ENCODE assay signal across 8 cellular contexts in the genomic region with DNA sequence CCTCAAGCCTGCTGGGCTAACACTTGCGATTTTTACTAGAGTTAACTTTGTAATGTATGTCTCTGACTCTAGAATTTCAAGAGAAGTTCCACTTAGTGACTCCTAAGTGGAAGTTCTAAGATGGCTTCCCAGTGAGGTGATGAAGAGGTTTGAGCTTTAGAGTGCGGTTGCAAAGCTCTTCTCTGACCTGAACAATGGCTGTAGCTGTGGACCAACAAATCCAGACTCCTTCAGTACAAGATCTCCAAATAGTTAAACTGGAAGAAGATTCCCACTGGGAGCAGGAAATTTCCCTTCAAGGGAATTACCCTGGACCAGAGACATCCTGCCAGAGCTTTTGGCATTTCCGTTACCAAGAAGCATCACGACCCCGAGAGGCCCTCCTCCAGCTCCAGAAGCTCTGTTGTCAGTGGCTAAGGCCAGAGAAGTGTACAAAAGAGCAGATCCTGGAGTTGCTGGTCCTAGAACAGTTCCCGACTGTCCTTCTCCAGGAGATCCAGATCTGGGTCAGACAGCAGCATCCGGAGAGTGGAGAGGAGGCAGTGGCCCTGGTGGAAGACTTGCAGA. TPM values are rescaled to one million over a fixed set of nuclear protein-coding genes. Genes with fewer than 3 reads are reported as not detected.
DNase-seq lines count a peak whose midpoint lies in the region; ATAC-seq, FAIRE-seq and TF ChIP-seq lines count a peak whose summit lies in the region.

No MANE protein-coding gene starts in this region.

- no peak for FAIRE-seq in GM12892 (lab: Jason Lieb, UNC)

- ATAC-seq in left cardiac atrium (no peak), right lobe of liver (no peak), HG03469 (IDR thresholded peaks at IDR 0.05; ENCODE audit: unreplicated experiment) (no peak), GM18858 (IDR thresholded peaks at IDR 0.05; ENCODE audit: unreplicated experiment) (no peak)

- no peaks in the 10 kb centered on the region for H3K9me3 ChIP-seq in left ventricle myocardium inferior (replicated peaks)
- no peaks in the 10 kb centered on the region for H3K9me3 ChIP-seq in adipocyte (ENCODE audit: control insufficient read depth, low read length)
- H3K9me3 ChIP-seq in right lobe of liver: no peaks in the 10 kb centered on the region

- H3K4me1 Mint-ChIP-seq in type B pancreatic cell (ENCODE audit: unreplicated experiment): peaks cover 21% of the 10 kb centered on the region

- peaks cover 11% of the 10 kb centered on the region for H3K27me3 Mint-ChIP-seq in type B pancreatic cell

- peak overlapping the region; percentile 99 for H3K4me3 Mint-ChIP-seq in type B pancreatic cell

- H3K36me3 Mint-ChIP-seq in type B pancreatic cell: peaks cover 11% of the 10 kb centered on the region

- peaks cover 4% of the 10 kb centered on the region for H3K9me3 Mint-ChIP-seq in type B pancreatic cell

- H3K9ac ChIP-seq in adipocyte (ENCODE audit: low read length): peak overlapping the region; percentile 93

- H3K27me3 ChIP-seq in left ventricle myocardium inferior (ENCODE audit: low read depth) (no peaks in the 10 kb centered on the region), adipocyte (replicated peaks; ENCODE audit: control insufficient read depth, insufficient read depth, low read length) (no peaks in the 10 kb centered on the region), right lobe of liver (no peaks in the 10 kb centered on the region)

- H3K27ac ChIP-seq in left ventricle myocardium inferior (replicated peaks) (peak overlapping the region; percentile 99), right lobe of liver (peak overlapping the region; percentile 66 to 97 (median 95))

- no peak for TF ChIP-seq POLR2A in right lobe of liver (IDR thresholded peaks at IDR 0.05)
- no peak; the same call in 1 of the 2 replicates for TF ChIP-seq POLR2A in GM12892 (IDR thresholded peaks at IDR 0.05; ENCODE audit: low read depth, low read length)

- H3K4me1 ChIP-seq in left ventricle myocardium inferior (peaks cover 65% of the 10 kb centered on the region), adipocyte (ENCODE audit: control insufficient read depth, insufficient read depth, low read length) (peaks cover 26% of the 10 kb centered on the region), right lobe of liver (peaks cover 0 to 34% (median 7%) of the 10 kb centered on the region in 4 donors)

- H3K27ac Mint-ChIP-seq in type B pancreatic cell: peak overlapping the region; percentile 88

- DNase-seq in left ventricle myocardium inferior (no peak), left cardiac atrium (no peak), adipocyte (ENCODE audit: low read depth) (peak; percentile 16), right lobe of liver (no peak), type B pancreatic cell (ENCODE audit: extremely low spot score, unreplicated experiment) (no peak), GM12892 (ENCODE audit: insufficient read length) (no peak)

- H3K4me3 ChIP-seq in left ventricle myocardium inferior (peak overlapping the region; percentile 83), adipocyte (ENCODE audit: low read length) (peak overlapping the region; percentile 88), right lobe of liver (peak overlapping the region; percentile 57 to 64 (median 64))

- peaks cover 9% of the 10 kb centered on the region for H3K36me3 ChIP-seq in left ventricle myocardium inferior
- no peaks in the 10 kb centered on the region for H3K36me3 ChIP-seq in adipocyte (ENCODE audit: control insufficient read depth, insufficient read depth, low read length, severe bottlenecking)
- no peaks in the 10 kb centered on the region for H3K36me3 ChIP-seq in right lobe of liver

- TF ChIP-seq CTCF in left ventricle myocardium inferior (IDR thresholded peaks at IDR 0.05; ENCODE audit: borderline replicate concordance): no peak
- no peak for TF ChIP-seq CTCF in right lobe of liver (IDR thresholded peaks at IDR 0.05)
- no peak for TF ChIP-seq CTCF in type B pancreatic cell (conservative IDR thresholded peaks at IDR 0.05)

- intact Hi-C loops in left ventricle myocardium inferior (cut with micrococcal nuclease) (no loop called here), left cardiac atrium (cut with DNase I) (no loop called here), right lobe of liver (cut with DNase I) (no loop called here)

- 11% methylated on average over 5 of the region's 7 CpGs for WGBS in right lobe of liver (ENCODE audit: insufficient coverage, low coverage, low lambda C conversion rate, missing lambda C conversion rate)

RNA-seq across cellular contexts. Expression of gene WDR73, which starts 22.3 kb away (rescaled TPM):
- total RNA-seq in left ventricle myocardium inferior: 14.7 TPM
- total RNA-seq in left cardiac atrium: 10 to 100 TPM; 13.0 to 14.7 TPM
- 10 to 100 TPM in 1 of 6 experiments, 1 to 10 TPM in 5; 6.3 to 11.1 (median 8.1) TPM for total RNA-seq in right lobe of liver
- total RNA-seq in type B pancreatic cell (ENCODE audit: low replicate concordance): 42.9 and 51.8 TPM in 2 replicates
- 15.7 TPM for polyA plus RNA-seq in GM12892 (2012; ENCODE audit: missing spikeins)

RNA-seq across cellular contexts. Expression of gene NMB, which starts 26.2 kb away (rescaled TPM):
- total RNA-seq in left ventricle myocardium inferior: 2.0 TPM
- 10 to 100 TPM; 14.7 to 31.6 TPM for total RNA-seq in left cardiac atrium
- total RNA-seq in right lobe of liver: 1 to 10 TPM in 4 of 6 experiments, under 1 TPM in 2; 0.76 to 3.8 (median 1.7) TPM
- total RNA-seq in type B pancreatic cell (ENCODE audit: low replicate concordance): 7.4 and 8.2 TPM in 2 replicates
- 1.8 TPM for polyA plus RNA-seq in GM12892 (2012; ENCODE audit: missing spikeins)

RNA-seq across cellular contexts. Expression of gene ZSCAN2, which starts 31.0 kb away (rescaled TPM):
- total RNA-seq in left ventricle myocardium inferior: 7.4 TPM
- total RNA-seq in left cardiac atrium: 1 to 10 TPM; 4.5 to 5.0 TPM
- 1 to 10 TPM; 4.5 to 8.7 (median 6.8) TPM for total RNA-seq in right lobe of liver
- 18.4 and 26.2 TPM in 2 replicates for total RNA-seq in type B pancreatic cell (ENCODE audit: low replicate concordance)
- 10.1 TPM for polyA plus RNA-seq in GM12892 (2012; ENCODE audit: missing spikeins)
